ENCODE assay signal across 1 cellular context in the genomic region with DNA sequence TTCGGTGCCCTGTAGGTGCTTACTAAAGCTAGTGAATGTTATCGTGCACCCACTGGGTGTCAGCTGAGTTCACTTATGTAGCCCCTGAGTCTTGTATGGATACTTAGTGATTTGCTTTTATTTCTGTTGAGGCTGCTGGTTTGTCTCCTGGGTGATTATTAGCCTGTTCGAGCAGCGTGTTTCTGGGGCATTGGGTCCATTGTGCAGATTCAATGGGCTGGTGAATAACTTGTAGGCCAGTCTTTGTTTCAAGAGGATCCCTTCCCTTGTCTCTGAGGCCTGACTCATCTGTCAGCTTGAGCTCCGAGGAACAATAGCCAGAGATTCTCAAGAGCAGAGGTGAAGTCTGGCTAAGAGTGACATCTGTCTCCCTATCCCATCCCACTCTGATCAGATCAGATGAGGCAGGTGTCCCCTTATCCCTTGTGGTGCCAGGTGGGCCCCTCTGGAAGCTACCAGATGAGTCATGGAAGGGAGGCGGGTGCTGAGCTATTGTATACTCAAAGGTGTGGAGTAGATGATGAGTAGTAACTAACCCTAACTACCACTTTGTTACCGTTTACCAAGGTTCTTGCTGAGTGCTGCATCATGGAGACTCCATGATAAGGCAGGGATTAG.
TF ChIP-seq lines count a peak whose summit lies in the region.

No MANE protein-coding gene starts in this region.

TF ChIP-seq in K562, 482 proteins besides CTCF, POLR2A, EP300 and RAD21:
- TF ChIP-seq, protein P1, sequence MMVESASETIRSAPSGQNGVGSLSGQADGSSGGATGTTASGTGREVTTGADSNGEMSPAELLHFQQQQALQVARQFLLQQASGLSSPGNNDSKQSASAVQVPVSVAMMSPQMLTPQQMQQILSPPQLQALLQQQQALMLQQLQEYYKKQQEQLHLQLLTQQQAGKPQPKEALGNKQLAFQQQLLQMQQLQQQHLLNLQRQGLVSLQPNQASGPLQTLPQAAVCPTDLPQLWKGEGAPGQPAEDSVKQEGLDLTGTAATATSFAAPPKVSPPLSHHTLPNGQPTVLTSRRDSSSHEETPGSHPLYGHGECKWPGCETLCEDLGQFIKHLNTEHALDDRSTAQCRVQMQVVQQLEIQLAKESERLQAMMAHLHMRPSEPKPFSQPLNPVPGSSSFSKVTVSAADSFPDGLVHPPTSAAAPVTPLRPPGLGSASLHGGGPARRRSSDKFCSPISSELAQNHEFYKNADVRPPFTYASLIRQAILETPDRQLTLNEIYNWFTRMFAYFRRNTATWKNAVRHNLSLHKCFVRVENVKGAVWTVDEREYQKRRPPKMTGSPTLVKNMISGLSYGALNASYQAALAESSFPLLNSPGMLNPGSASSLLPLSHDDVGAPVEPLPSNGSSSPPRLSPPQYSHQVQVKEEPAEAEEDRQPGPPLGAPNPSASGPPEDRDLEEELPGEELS (CRISPR knock-in tag; IDR thresholded peaks at IDR 0.05; ENCODE audit: borderline replicate concordance) = no peak
- no peak for TF ChIP-seq ZNF253 (CRISPR knock-in tag; conservative IDR thresholded peaks at IDR 0.05)
- no peak for TF ChIP-seq GATAD2B (IDR thresholded peaks at IDR 0.05; ENCODE audit: borderline replicate concordance)
- TF ChIP-seq FUS (optimal IDR thresholded peaks at IDR 0.05; ENCODE audit: low read depth, low read length) = no peak
- TF ChIP-seq, protein P2, sequence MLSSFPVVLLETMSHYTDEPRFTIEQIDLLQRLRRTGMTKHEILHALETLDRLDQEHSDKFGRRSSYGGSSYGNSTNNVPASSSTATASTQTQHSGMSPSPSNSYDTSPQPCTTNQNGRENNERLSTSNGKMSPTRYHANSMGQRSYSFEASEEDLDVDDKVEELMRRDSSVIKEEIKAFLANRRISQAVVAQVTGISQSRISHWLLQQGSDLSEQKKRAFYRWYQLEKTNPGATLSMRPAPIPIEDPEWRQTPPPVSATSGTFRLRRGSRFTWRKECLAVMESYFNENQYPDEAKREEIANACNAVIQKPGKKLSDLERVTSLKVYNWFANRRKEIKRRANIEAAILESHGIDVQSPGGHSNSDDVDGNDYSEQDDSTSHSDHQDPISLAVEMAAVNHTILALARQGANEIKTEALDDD (IDR thresholded peaks at IDR 0.05) = peak; percentile 93
- no peak for TF ChIP-seq JUND (IDR thresholded peaks at IDR 0.05; ENCODE audit: borderline replicate concordance, low read depth, low read length)
- TF ChIP-seq JUND (tag; IDR thresholded peaks at IDR 0.05; ENCODE audit: borderline replicate concordance, low read depth, low read length) = no peak
- no peak for TF ChIP-seq PHB (CRISPR knock-in tag; IDR thresholded peaks at IDR 0.05)
- TF ChIP-seq, protein P3, sequence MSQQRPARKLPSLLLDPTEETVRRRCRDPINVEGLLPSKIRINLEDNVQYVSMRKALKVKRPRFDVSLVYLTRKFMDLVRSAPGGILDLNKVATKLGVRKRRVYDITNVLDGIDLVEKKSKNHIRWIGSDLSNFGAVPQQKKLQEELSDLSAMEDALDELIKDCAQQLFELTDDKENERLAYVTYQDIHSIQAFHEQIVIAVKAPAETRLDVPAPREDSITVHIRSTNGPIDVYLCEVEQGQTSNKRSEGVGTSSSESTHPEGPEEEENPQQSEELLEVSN (IDR thresholded peaks at IDR 0.05; ENCODE audit: borderline replicate concordance in 1 of 2, extremely low read depth in 1 of 2, insufficient read depth in 1 of 2, insufficient read length in 1 of 2, low read depth in 1 of 2, low read length in 1 of 2, poor library complexity in 1 of 2, severe bottlenecking in 1 of 2) = no peak
- TF ChIP-seq XRCC4 (IDR thresholded peaks at IDR 0.05; ENCODE audit: extremely low read depth, insufficient read depth, insufficient read length) = no peak
- TF ChIP-seq, protein P4, sequence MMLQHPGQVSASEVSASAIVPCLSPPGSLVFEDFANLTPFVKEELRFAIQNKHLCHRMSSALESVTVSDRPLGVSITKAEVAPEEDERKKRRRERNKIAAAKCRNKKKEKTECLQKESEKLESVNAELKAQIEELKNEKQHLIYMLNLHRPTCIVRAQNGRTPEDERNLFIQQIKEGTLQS (IDR thresholded peaks at IDR 0.05) = no peak; the same call in 1 of the 2 replicates
- TF ChIP-seq, protein P4 (CRISPR knock-in tag; conservative IDR thresholded peaks at IDR 0.05) = no peak
- no peak for TF ChIP-seq ZNF77 (CRISPR knock-in tag; IDR thresholded peaks at IDR 0.05)
- no peak for TF ChIP-seq POLR2AphosphoS2 (IDR thresholded peaks at IDR 0.05; ENCODE audit: low read length)
- peak; percentile 15; the same call in 1 of the 2 replicates for TF ChIP-seq CBFA2T3 (IDR thresholded peaks at IDR 0.05)
